In genomic region chr6:34248727-34249468, GRCh38 we compare ENCODE assay signal across 8 cellular contexts. TPM values are rescaled to one million over a fixed set of nuclear protein-coding genes. Genes with fewer than 3 reads are reported as not detected.
DNase-seq lines count a peak whose midpoint lies in the region; ATAC-seq and TF ChIP-seq lines count a peak whose summit lies in the region.

Gene SMIM29, minus strand, starts transcription at chr6:34249006. Its CDS starts 1,215 bp downstream, at chr6:34247791.

- TF ChIP-seq POLR2A in lower leg skin (IDR thresholded peaks at IDR 0.05): peak in 1 of 2 donors; percentile 52

- intact Hi-C loops in lower leg skin (cut with DNase I; ENCODE audit: low total_unique reads): loop anchor here (10.0 kb wide), 1 partner anchor 166 kb away; no protein-coding TSS in a partner anchor

- peak within 1 kb of the TSS; percentile 58 for H3K4me3 ChIP-seq in lower leg skin (ENCODE audit: low read depth, poor library complexity, severe bottlenecking)

- DNase-seq in CD1c-positive myeloid dendritic cell (ENCODE audit: extremely low spot score) (peak; percentile 98), HK-2 (ENCODE audit: unreplicated experiment) (peak; percentile 98), NCI-H82 (lab: John Stamatoyannopoulos, UW) (peak; percentile 98), dermis microvascular lymphatic vessel endothelial cell (ENCODE audit: low read depth in 2 of 2) (peak; percentile 71 to 93), lower leg skin (ENCODE audit: low spot score in 2 of 2) (peak; percentile 94 to 99)
- peak; percentile 98 for DNase-seq in activated CD4-positive, alpha-beta T cell treated with anti-CD3 and anti-CD28 coated beads, Interleukin-2, amount 50 U/mL, for 48 hours
- peak; percentile 95 to 98 for DNase-seq in stimulated activated CD4-positive, alpha-beta T cell treated with anti-CD3 and anti-CD28 coated beads, Interleukin-4, amount 100 ng/mL, for 4 hours

- WGBS in lower leg skin, 2 donors: 0 to 1% methylated on average over 39 to 40 of the region's 79 CpGs

- no peak for TF ChIP-seq CTCF in lower leg skin (IDR thresholded peaks at IDR 0.05)

- ATAC-seq in GM19397 (IDR thresholded peaks at IDR 0.05; ENCODE audit: unreplicated experiment): peak; percentile 84

RNA-seq across cellular contexts. Expression of gene SMIM29, which starts in this region (rescaled TPM):
- total RNA-seq in dermis microvascular lymphatic vessel endothelial cell: 18.0 and 19.8 TPM in 2 replicates
- 10 to 100 TPM; 34.3 to 92.2 (median 57.1) TPM for total RNA-seq in lower leg skin

Comparison
In these comparisons a context has a peak if more than half of its experiments do, and no peak if none do; other contexts are left out.
1. Peak in every context shown above with its lines: DNase-seq, ATAC-seq and H3K4me3 ChIP-seq.